Comparison of ENCODE assay signal across 1 cellular context in genomic region chr10:75191821-75192568, GRCh38.
TF ChIP-seq lines count a peak whose summit lies in the region.

No MANE protein-coding gene starts in this region.

TF ChIP-seq in K562, 482 proteins besides CTCF, POLR2A, EP300 and RAD21 (continued from another document and continues in another):
- no peak for TF ChIP-seq ZBTB12 (CRISPR knock-in tag; IDR thresholded peaks at IDR 0.05)
- no peak for TF ChIP-seq GMEB1 (CRISPR knock-in tag; IDR thresholded peaks at IDR 0.05)
- TF ChIP-seq ZNF311 (CRISPR knock-in tag; IDR thresholded peaks at IDR 0.05), result no peak
- no peak for TF ChIP-seq XRCC3 (IDR thresholded peaks at IDR 0.05)
- TF ChIP-seq ZNF785 (CRISPR knock-in tag; IDR thresholded peaks at IDR 0.05), result no peak
- TF ChIP-seq ESRRA (IDR thresholded peaks at IDR 0.05; ENCODE audit: borderline replicate concordance, low read depth), result peak; percentile 69
- TF ChIP-seq SRSF1 (IDR thresholded peaks at IDR 0.05; ENCODE audit: low read depth, low read length), result no peak
- peak; percentile 64; the same call in 1 of the 2 replicates for TF ChIP-seq MTA1 (IDR thresholded peaks at IDR 0.05; ENCODE audit: borderline replicate concordance)
- no peak for TF ChIP-seq PURB (CRISPR knock-in tag; IDR thresholded peaks at IDR 0.05; ENCODE audit: low read depth)
- TF ChIP-seq STAT5A (IDR thresholded peaks at IDR 0.05; ENCODE audit: borderline replicate concordance, low read length), result peak; percentile 52; the same call in 1 of the 2 replicates
- peak; percentile 56 for TF ChIP-seq TAL1 (IDR thresholded peaks at IDR 0.05)
- peak in 1 of 2 experiments; percentile 97; a peak in 2 of 4 replicates for TF ChIP-seq HDAC1 (IDR thresholded peaks at IDR 0.05)
- TF ChIP-seq, protein P1, sequence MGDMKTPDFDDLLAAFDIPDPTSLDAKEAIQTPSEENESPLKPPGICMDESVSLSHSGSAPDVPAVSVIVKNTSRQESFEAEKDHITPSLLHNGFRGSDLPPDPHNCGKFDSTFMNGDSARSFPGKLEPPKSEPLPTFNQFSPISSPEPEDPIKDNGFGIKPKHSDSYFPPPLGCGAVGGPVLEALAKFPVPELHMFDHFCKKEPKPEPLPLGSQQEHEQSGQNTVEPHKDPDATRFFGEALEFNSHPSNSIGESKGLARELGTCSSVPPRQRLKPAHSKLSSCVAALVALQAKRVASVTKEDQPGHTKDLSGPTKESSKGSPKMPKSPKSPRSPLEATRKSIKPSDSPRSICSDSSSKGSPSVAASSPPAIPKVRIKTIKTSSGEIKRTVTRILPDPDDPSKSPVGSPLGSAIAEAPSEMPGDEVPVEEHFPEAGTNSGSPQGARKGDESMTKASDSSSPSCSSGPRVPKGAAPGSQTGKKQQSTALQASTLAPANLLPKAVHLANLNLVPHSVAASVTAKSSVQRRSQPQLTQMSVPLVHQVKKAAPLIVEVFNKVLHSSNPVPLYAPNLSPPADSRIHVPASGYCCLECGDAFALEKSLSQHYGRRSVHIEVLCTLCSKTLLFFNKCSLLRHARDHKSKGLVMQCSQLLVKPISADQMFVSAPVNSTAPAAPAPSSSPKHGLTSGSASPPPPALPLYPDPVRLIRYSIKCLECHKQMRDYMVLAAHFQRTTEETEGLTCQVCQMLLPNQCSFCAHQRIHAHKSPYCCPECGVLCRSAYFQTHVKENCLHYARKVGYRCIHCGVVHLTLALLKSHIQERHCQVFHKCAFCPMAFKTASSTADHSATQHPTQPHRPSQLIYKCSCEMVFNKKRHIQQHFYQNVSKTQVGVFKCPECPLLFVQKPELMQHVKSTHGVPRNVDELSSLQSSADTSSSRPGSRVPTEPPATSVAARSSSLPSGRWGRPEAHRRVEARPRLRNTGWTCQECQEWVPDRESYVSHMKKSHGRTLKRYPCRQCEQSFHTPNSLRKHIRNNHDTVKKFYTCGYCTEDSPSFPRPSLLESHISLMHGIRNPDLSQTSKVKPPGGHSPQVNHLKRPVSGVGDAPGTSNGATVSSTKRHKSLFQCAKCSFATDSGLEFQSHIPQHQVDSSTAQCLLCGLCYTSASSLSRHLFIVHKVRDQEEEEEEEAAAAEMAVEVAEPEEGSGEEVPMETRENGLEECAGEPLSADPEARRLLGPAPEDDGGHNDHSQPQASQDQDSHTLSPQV (IDR thresholded peaks at IDR 0.05), result 0 out of 2 replicates have a peak, but pooled peaks have one; percentile 28
- no peak for TF ChIP-seq NONO (IDR thresholded peaks at IDR 0.05; ENCODE audit: low read depth in 2 of 2, low read length in 1 of 2)
- TF ChIP-seq ETS2 (tag; IDR thresholded peaks at IDR 0.05; ENCODE audit: borderline replicate concordance, poor library complexity, severe bottlenecking), result no peak
- TF ChIP-seq FOS (IDR thresholded peaks at IDR 0.05; ENCODE audit: extremely low read depth, insufficient read length), result peak; percentile 72
- no peak for TF ChIP-seq SMAD4 (CRISPR knock-in tag; conservative IDR thresholded peaks at IDR 0.05)
- 0 out of 2 replicates have a peak, but pooled peaks have one; percentile 3 for TF ChIP-seq ZNF696 (CRISPR knock-in tag; conservative IDR thresholded peaks at IDR 0.05)
- no peak for TF ChIP-seq SIN3A (IDR thresholded peaks at IDR 0.05; ENCODE audit: borderline replicate concordance in 2 of 2, control insufficient read depth in 1 of 2, low read depth in 2 of 2, low read length in 2 of 2)
- no peak for TF ChIP-seq ZNF274 (IDR thresholded peaks at IDR 0.05; ENCODE audit: borderline replicate concordance, low read depth, low read length)
- TF ChIP-seq ZNF609 (CRISPR knock-in tag; IDR thresholded peaks at IDR 0.05; ENCODE audit: borderline replicate concordance), result no peak
- no peak for TF ChIP-seq THRB (CRISPR knock-in tag; conservative IDR thresholded peaks at IDR 0.05)
- TF ChIP-seq HDAC6 (IDR thresholded peaks at IDR 0.05; ENCODE audit: low read depth, low read length), result no peak
- no peak for TF ChIP-seq ZZZ3 (IDR thresholded peaks at IDR 0.05)
- TF ChIP-seq MCM5 (IDR thresholded peaks at IDR 0.05; ENCODE audit: low read depth), result no peak
- peak; percentile 99 for TF ChIP-seq DPF2 (IDR thresholded peaks at IDR 0.05)
- TF ChIP-seq CBFA2T2 (conservative IDR thresholded peaks at IDR 0.05), result peak; percentile 68
- no peak for TF ChIP-seq GTF2A2 (tag; IDR thresholded peaks at IDR 0.05)
- TF ChIP-seq RAD51 (IDR thresholded peaks at IDR 0.05; ENCODE audit: borderline replicate concordance, low read depth), result 0 out of 2 replicates have a peak, but pooled peaks have one; percentile 24
- TF ChIP-seq ZBTB17 (CRISPR knock-in tag; IDR thresholded peaks at IDR 0.05), result peak; percentile 48; the same call in 1 of the 2 replicates
- no peak for TF ChIP-seq DMBX1 (CRISPR knock-in tag; IDR thresholded peaks at IDR 0.05; ENCODE audit: borderline replicate concordance)
- TF ChIP-seq ZNF408 (CRISPR knock-in tag; IDR thresholded peaks at IDR 0.05; ENCODE audit: low read depth), result no peak
- TF ChIP-seq L3MBTL2 (IDR thresholded peaks at IDR 0.05), result peak; percentile 63
- peak; percentile 68 for TF ChIP-seq BCOR (IDR thresholded peaks at IDR 0.05)
- no peak for TF ChIP-seq ZKSCAN1 (IDR thresholded peaks at IDR 0.05; ENCODE audit: low read depth, low read length)
- TF ChIP-seq CC2D1A (IDR thresholded peaks at IDR 0.05), result peak; percentile 34; the same call in 1 of the 2 replicates
- TF ChIP-seq ZNF384 (IDR thresholded peaks at IDR 0.05; ENCODE audit: low read depth, low read length), result peak; percentile 65; the same call in 1 of the 2 replicates
- peak; percentile 94 for TF ChIP-seq NFE2 (IDR thresholded peaks at IDR 0.05; ENCODE audit: low read depth)
- no peak for TF ChIP-seq ZNF121 (CRISPR knock-in tag; conservative IDR thresholded peaks at IDR 0.05)
- no peak for TF ChIP-seq CBX8 (IDR thresholded peaks at IDR 0.05; ENCODE audit: borderline replicate concordance, extremely low read depth, low read depth, low read length, poor library complexity, severe bottlenecking)
- TF ChIP-seq ZSCAN32 (CRISPR knock-in tag; IDR thresholded peaks at IDR 0.05), result no peak
- TF ChIP-seq, protein P2, sequence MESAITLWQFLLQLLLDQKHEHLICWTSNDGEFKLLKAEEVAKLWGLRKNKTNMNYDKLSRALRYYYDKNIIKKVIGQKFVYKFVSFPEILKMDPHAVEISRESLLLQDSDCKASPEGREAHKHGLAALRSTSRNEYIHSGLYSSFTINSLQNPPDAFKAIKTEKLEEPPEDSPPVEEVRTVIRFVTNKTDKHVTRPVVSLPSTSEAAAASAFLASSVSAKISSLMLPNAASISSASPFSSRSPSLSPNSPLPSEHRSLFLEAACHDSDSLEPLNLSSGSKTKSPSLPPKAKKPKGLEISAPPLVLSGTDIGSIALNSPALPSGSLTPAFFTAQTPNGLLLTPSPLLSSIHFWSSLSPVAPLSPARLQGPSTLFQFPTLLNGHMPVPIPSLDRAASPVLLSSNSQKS (CRISPR knock-in tag; IDR thresholded peaks at IDR 0.05), result no peak
- TF ChIP-seq MECOM (CRISPR knock-in tag; IDR thresholded peaks at IDR 0.05), result no peak
- TF ChIP-seq ZNF165 (CRISPR knock-in tag; IDR thresholded peaks at IDR 0.05; ENCODE audit: borderline replicate concordance), result no peak
- TF ChIP-seq ZNF253 (CRISPR knock-in tag; conservative IDR thresholded peaks at IDR 0.05), result no peak
- peak; percentile 55; the same call in 1 of the 2 replicates for TF ChIP-seq ZEB2 (IDR thresholded peaks at IDR 0.05)
- TF ChIP-seq NFATC3 (IDR thresholded peaks at IDR 0.05), result peak; percentile 15; the same call in 1 of the 2 replicates
- TF ChIP-seq, protein P3, sequence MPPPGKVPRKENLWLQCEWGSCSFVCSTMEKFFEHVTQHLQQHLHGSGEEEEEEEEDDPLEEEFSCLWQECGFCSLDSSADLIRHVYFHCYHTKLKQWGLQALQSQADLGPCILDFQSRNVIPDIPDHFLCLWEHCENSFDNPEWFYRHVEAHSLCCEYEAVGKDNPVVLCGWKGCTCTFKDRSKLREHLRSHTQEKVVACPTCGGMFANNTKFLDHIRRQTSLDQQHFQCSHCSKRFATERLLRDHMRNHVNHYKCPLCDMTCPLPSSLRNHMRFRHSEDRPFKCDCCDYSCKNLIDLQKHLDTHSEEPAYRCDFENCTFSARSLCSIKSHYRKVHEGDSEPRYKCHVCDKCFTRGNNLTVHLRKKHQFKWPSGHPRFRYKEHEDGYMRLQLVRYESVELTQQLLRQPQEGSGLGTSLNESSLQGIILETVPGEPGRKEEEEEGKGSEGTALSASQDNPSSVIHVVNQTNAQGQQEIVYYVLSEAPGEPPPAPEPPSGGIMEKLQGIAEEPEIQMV (tag; conservative IDR thresholded peaks at IDR 0.05; ENCODE audit: low read depth), result no peak
